10 cellular contexts compared by ENCODE assay signal in the genomic region with DNA sequence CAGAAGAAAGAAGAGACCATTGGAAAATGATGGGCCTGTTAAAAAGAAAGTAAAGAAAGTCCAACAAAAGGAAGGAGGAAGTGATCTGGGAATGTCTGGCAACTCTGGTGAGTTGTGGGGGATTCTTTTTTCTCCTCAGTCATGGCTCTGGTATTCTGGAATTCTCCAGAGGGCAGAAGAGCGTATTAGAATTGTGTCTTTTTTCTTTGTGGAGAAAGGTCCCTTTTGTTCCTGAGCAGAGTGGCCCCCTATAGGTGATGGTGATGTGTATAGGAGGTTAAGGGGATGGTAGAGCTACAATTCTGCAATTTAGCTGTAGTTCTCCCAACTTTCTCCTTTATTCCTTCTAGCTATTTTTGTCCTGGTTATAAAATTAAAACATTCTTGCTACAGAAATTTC. TPM values are rescaled to one million over a fixed set of nuclear protein-coding genes. Genes with fewer than 3 reads are reported as not detected.
DNase-seq lines count a peak whose midpoint lies in the region; ATAC-seq and TF ChIP-seq lines count a peak whose summit lies in the region.
"Had no signal": no experiment of that assay in that cellular context is flagged by ENCODE, and none has a peak within 500 bp of the region (broad histone marks: within the 10 kb centered on the region; RNA-seq: fewer than 3 reads in every experiment).

No MANE protein-coding gene starts in this region.

- peak overlapping the region; percentile 94 for H3K27ac Mint-ChIP-seq in stimulated activated naive CD8-positive, alpha-beta T cell treated with anti-CD3 and anti-CD28 coated beads, Interleukin-15, Interleukin-2, amounts not matched to agents 100 ng/mL and 50 ng/mL, for 24 hours

- H3K4me3 ChIP-seq in PC-9 (no peak overlapping the region), endocrine pancreas (ENCODE audit: control insufficient read depth, insufficient read depth, low read length) (peak overlapping the region; percentile 92)

- H3K27ac ChIP-seq in PC-9 = no peak overlapping the region

- H3K27me3 ChIP-seq in PC-9 (ENCODE audit: insufficient read depth, low read depth) = no peaks in the 10 kb centered on the region
- no peaks in the 10 kb centered on the region for H3K27me3 ChIP-seq in endocrine pancreas (ENCODE audit: control insufficient read depth, insufficient read depth, low read length)

- 0 out of 2 replicates have a peak, but pooled peaks have one; percentile 25 for TF ChIP-seq CTCF in PC-9 (conservative IDR thresholded peaks at IDR 0.05)

- H2AFZ ChIP-seq in PC-9 = no peak overlapping the region

- H3K9me2 ChIP-seq in PC-9 (ENCODE audit: insufficient read depth) = no peaks in the 10 kb centered on the region

- H4K20me1 ChIP-seq in PC-9 (ENCODE audit: insufficient read depth) = peaks cover 10% of the 10 kb centered on the region

- no peaks in the 10 kb centered on the region for H3K9me3 ChIP-seq in PC-9 (ENCODE audit: insufficient read depth, low read depth)
- no peaks in the 10 kb centered on the region for H3K9me3 ChIP-seq in endocrine pancreas (ENCODE audit: control insufficient read depth, low read length)

- BruUV-seq in PC-9 (replicated peaks; lab: Mats Ljungman, UMichigan) = no TSS peak

- H3F3A ChIP-seq in PC-9 (ENCODE audit: insufficient read depth, low read depth) = no peaks in the 10 kb centered on the region

- no peak overlapping the region for H3K9ac ChIP-seq in endocrine pancreas (ENCODE audit: control insufficient read depth, insufficient read depth, low read length)

- peak overlapping the region; percentile 87; the same call in 1 of the 2 replicates for H3K4me2 ChIP-seq in PC-9

- DNase-seq in stimulated activated naive CD8-positive, alpha-beta T cell treated with anti-CD3 and anti-CD28 coated beads, Interleukin-15, Interleukin-2, amounts not matched to agents 100 U/mL and 50 U/mL, for 24 hours = no peak
- no peak for DNase-seq in PC-9
- DNase-seq in Right ventricle myocardium superior = no peak
- DNase-seq: glutamatergic neuron had no signal

- H3K4me3 Mint-ChIP-seq in stimulated activated naive CD8-positive, alpha-beta T cell treated with anti-CD3 and anti-CD28 coated beads, Interleukin-15, Interleukin-2, amounts not matched to agents 100 ng/mL and 50 ng/mL, for 24 hours = peak overlapping the region; percentile 87

- peaks cover 18% of the 10 kb centered on the region; the same call in 1 of the 2 replicates for H3K36me3 ChIP-seq in PC-9 (ENCODE audit: low read depth)
- no peaks in the 10 kb centered on the region for H3K36me3 ChIP-seq in endocrine pancreas (ENCODE audit: control insufficient read depth, insufficient read depth, low read length)

- peaks cover 62% of the 10 kb centered on the region for H3K36me3 Mint-ChIP-seq in stimulated activated naive CD8-positive, alpha-beta T cell treated with anti-CD3 and anti-CD28 coated beads, Interleukin-15, Interleukin-2, amounts not matched to agents 100 ng/mL and 50 ng/mL, for 24 hours (ENCODE audit: low read depth)

- peaks cover 17% of the 10 kb centered on the region for H3K4me1 ChIP-seq in PC-9 (replicated peaks; ENCODE audit: insufficient read depth)
- H3K4me1 ChIP-seq in endocrine pancreas (ENCODE audit: control insufficient read depth, insufficient read depth, low read length) = peaks cover 11% of the 10 kb centered on the region

- intact Hi-C loops in PC-9 (cut with micrococcal nuclease; ENCODE audit: unreplicated experiment) (no loop called here), Right ventricle myocardium superior (cut with DNase I) (no loop called here)

- ATAC-seq in stimulated activated naive CD8-positive, alpha-beta T cell treated with anti-CD3 and anti-CD28 coated beads, Interleukin-15, Interleukin-2, amounts not matched to agents 100 U/mL and 50 U/mL, for 24 hours = no peak
- ATAC-seq in Right ventricle myocardium superior (ENCODE audit: poor library complexity) (no peak), HG02981 (IDR thresholded peaks at IDR 0.05; ENCODE audit: unreplicated experiment) (no peak), HG02571 (IDR thresholded peaks at IDR 0.05; ENCODE audit: unreplicated experiment) (no peak), GM18517 (IDR thresholded peaks at IDR 0.05; ENCODE audit: unreplicated experiment) (no peak)
- ATAC-seq: Right ventricle myocardium inferior had no signal

- H3K4me1 Mint-ChIP-seq in stimulated activated naive CD8-positive, alpha-beta T cell treated with anti-CD3 and anti-CD28 coated beads, Interleukin-15, Interleukin-2, amounts not matched to agents 100 ng/mL and 50 ng/mL, for 24 hours (ENCODE audit: low read depth) = peaks cover 42% of the 10 kb centered on the region

- no peaks in the 10 kb centered on the region for H3K9me3 Mint-ChIP-seq in stimulated activated naive CD8-positive, alpha-beta T cell treated with anti-CD3 and anti-CD28 coated beads, Interleukin-15, Interleukin-2, amounts not matched to agents 100 ng/mL and 50 ng/mL, for 24 hours

- POLR2A ChIA-PET in PC-9 (lab: Charles Lee; ENCODE audit: unreplicated experiment) = no interaction called here

- CTCF ChIA-PET in PC-9 (lab: Charles Lee) = no interaction called here

- H3K79me2 ChIP-seq in PC-9 (ENCODE audit: low read depth) = peaks cover 30% of the 10 kb centered on the region

- no peaks in the 10 kb centered on the region for H3K27me3 Mint-ChIP-seq in stimulated activated naive CD8-positive, alpha-beta T cell treated with anti-CD3 and anti-CD28 coated beads, Interleukin-15, Interleukin-2, amounts not matched to agents 100 ng/mL and 50 ng/mL, for 24 hours

RNA-seq across cellular contexts. Expression of gene DHFR, which starts 1.6 kb away (rescaled TPM):
- total RNA-seq in PC-9 (2021) = 28.7 and 45.3 TPM in 2 replicates
- 10.7 TPM for total RNA-seq in Right ventricle myocardium superior

RNA-seq across cellular contexts. Expression of gene MSH3, which starts 2.0 kb away (rescaled TPM):
- total RNA-seq in PC-9 (2021) (14.4 and 16.9 TPM in 2 replicates), Right ventricle myocardium superior (10.5 TPM)
